In the genomic region with DNA sequence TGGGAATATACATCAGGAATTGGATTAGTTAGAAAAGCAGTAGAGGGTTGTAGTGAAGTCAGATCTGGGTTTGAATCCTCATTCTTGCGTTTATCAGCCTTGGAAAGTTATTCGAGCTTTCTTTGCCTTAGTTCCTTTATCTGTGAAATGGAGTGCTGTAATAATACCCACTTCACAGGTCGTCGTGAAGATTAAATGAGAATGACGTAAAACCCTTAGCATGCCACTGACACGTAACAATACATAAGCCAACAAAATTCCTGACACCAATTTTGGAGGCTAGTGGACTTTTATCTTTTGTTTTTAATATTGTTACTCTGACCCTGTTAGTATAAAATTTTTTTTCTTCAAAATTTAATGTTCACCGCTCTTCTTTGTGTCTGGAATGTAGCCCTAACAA, we compare ENCODE assay signal across 14 cellular contexts.
"Had no signal": no experiment of that assay in that cellular context is flagged by ENCODE, and none has a peak within 500 bp of the region (broad histone marks: within the 10 kb centered on the region; RNA-seq: fewer than 3 reads in every experiment).

No MANE protein-coding gene starts in this region.

- H2AFZ ChIP-seq: neural progenitor cell had no signal

- H3K27ac Mint-ChIP-seq: activated CD4-positive, alpha-beta T cell treated with anti-CD3 and anti-CD28 coated beads, Interleukin-2, amount 10 ng/mL, durations not matched to agents 24 days and 14 days; neural progenitor cell; T-helper 1 cell treated with Interleukin-12 subunit alpha and Interleukin-12 subunit beta and Interleukin-4 antibody, amounts not matched to agents 30 μg/mL and 1 μg/mL, for 36 hours; WTC11 had no signal

- H3K9ac ChIP-seq: neural progenitor cell had no signal

- H3K27ac ChIP-seq: adrenal gland, esophagus muscularis mucosa, neural progenitor cell, pancreas, thyroid gland, vagina had no signal

- H3K27me3 ChIP-seq: adrenal gland, esophagus muscularis mucosa, neural progenitor cell, pancreas, thyroid gland, vagina had no signal

- H3K4me3 Mint-ChIP-seq: activated CD4-positive, alpha-beta T cell treated with anti-CD3 and anti-CD28 coated beads, Interleukin-2, amount 10 ng/mL, durations not matched to agents 24 days and 14 days; central memory CD8-positive, alpha-beta T cell; neural progenitor cell; T-helper 1 cell treated with Interleukin-12 subunit alpha and Interleukin-12 subunit beta and Interleukin-4 antibody, amounts not matched to agents 30 μg/mL and 1 μg/mL, for 36 hours; WTC11 had no signal

- ATAC-seq: pancreas, WTC11 had no signal

- H3K4me2 ChIP-seq: neural progenitor cell had no signal

- H3K27me3 Mint-ChIP-seq: activated CD4-positive, alpha-beta T cell treated with anti-CD3 and anti-CD28 coated beads, Interleukin-2, amount 10 ng/mL, durations not matched to agents 24 days and 14 days; central memory CD8-positive, alpha-beta T cell had no signal

- H3K9me3 ChIP-seq: adrenal gland, esophagus muscularis mucosa, pancreas, thyroid gland, vagina had no signal

- DNase-seq: activated CD4-positive, alpha-beta T cell treated with anti-CD3 and anti-CD28 coated beads, Interleukin-2, amount 10 ng/mL, durations not matched to agents 24 days and 14 days; activated CD8-positive, alpha-beta memory T cell treated with anti-CD3 and anti-CD28 coated beads for 24 hours; activated naive CD4-positive, alpha-beta T cell treated with anti-CD3 and anti-CD28 coated beads, Interleukin-2, amount 50 U/mL, for 16 hours; adrenal gland; dermis blood vessel endothelial cell; foreskin fibroblast; pancreas; thyroid gland had no signal

- H3K4me3 ChIP-seq: adrenal gland, esophagus muscularis mucosa, neural progenitor cell, pancreas, thyroid gland, vagina had no signal

- H3K36me3 ChIP-seq: pancreas had no signal

- H3K9me3 Mint-ChIP-seq: activated CD4-positive, alpha-beta T cell treated with anti-CD3 and anti-CD28 coated beads, Interleukin-2, amount 10 ng/mL, durations not matched to agents 24 days and 14 days; central memory CD8-positive, alpha-beta T cell; neural progenitor cell; T-helper 1 cell treated with Interleukin-12 subunit alpha and Interleukin-12 subunit beta and Interleukin-4 antibody, amounts not matched to agents 30 μg/mL and 1 μg/mL, for 36 hours; WTC11 had no signal
